17 cellular contexts compared by ENCODE assay signal in the genomic region with DNA sequence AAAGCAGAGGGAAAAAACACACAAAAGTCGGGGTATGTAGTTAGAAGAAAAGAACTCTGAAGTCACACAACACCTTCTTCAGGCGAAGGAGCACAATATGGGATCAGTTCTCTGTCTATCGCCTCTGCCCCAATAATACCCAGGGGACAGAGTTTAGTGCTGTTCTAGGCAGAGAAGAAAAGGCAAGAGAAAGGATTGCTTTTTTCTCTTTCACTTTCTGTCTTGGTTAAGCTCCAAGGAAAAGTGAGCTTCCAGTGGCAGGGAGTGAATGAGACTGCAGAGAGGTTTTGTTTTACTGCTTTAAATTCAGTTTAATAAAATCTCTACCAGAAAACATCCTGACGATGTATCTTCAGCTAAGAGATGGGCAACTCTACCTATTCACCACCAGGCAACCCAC.
DNase-seq lines count a peak whose midpoint lies in the region; ATAC-seq and TF ChIP-seq lines count a peak whose summit lies in the region.
"Had no signal": no experiment of that assay in that cellular context is flagged by ENCODE, and none has a peak within 500 bp of the region (broad histone marks: within the 10 kb centered on the region; RNA-seq: fewer than 3 reads in every experiment).

No MANE protein-coding gene starts in this region.

- no peaks in the 10 kb centered on the region; the same call in 1 of the 2 replicates for H3K9me3 ChIP-seq in MG63
- no peaks in the 10 kb centered on the region for H3K9me3 ChIP-seq in endocrine pancreas (ENCODE audit: control insufficient read depth, low read length)
- H3K9me3 ChIP-seq in neutrophil: no peaks in the 10 kb centered on the region
- H3K9me3 ChIP-seq: lower lobe of right lung had no signal

- H3K4me3 ChIP-seq in MG63 (peak overlapping the region; percentile 7; the same call in 1 of the 2 replicates), endocrine pancreas (ENCODE audit: control insufficient read depth, insufficient read depth, low read length) (peak overlapping the region; percentile 55), neutrophil (ENCODE audit: low read depth in 1 of 2, low read length in 1 of 2) (peak overlapping the region in 1 of 2 experiments; percentile 4)
- H3K4me3 ChIP-seq: lower lobe of right lung, smooth muscle cell, stomach had no signal

- no peaks in the 10 kb centered on the region for H3K36me3 ChIP-seq in MG63
- H3K36me3 ChIP-seq in endocrine pancreas (ENCODE audit: control insufficient read depth, insufficient read depth, low read length): no peaks in the 10 kb centered on the region
- H3K36me3 ChIP-seq in neutrophil: no peaks in the 10 kb centered on the region
- H3K36me3 ChIP-seq: lower lobe of right lung, stomach had no signal

- H3K4me1 ChIP-seq in endocrine pancreas (ENCODE audit: control insufficient read depth, insufficient read depth, low read length) (no peaks in the 10 kb centered on the region), neutrophil (ENCODE audit: control insufficient read depth in 1 of 2, insufficient read depth in 1 of 2, low read depth in 1 of 2, low read length in 1 of 2) (peaks cover 47 to 56% of the 10 kb centered on the region in 2 experiments)
- H3K4me1 ChIP-seq: lower lobe of right lung, stomach had no signal

- peak; percentile 21 for DNase-seq in COLO829 (ENCODE audit: low spot score)
- no peak for DNase-seq in MG63
- DNase-seq in NCI-H2081 (lab: John Stamatoyannopoulos, UW): no peak
- DNase-seq in GM10266 (ENCODE audit: extremely low spot score): no peak
- DNase-seq in COLO668 (lab: John Stamatoyannopoulos, UW; ENCODE audit: unreplicated experiment): no peak
- DNase-seq: activated CD4-positive, alpha-beta T cell treated with anti-CD3 and anti-CD28 coated beads for 36 hours; activated naive CD8-positive, alpha-beta T cell treated with anti-CD3 and anti-CD28 coated beads, Interleukin-2, amount 10 ng/mL, durations not matched to agents 7 days and 5 days; DMS53; erythroblast; lower lobe of right lung; NCI-H2029 treated with DMSO at 0.1 percent for 48 hours; stomach; T-helper 17 cell had no signal

- TF ChIP-seq CTCF in neutrophil (IDR thresholded peaks at IDR 0.05) (no peak), GM10266 (IDR thresholded peaks at IDR 0.05; ENCODE audit: control insufficient read depth, insufficient read depth, low read depth, missing control alignments) (no peak)

- no peak for ATAC-seq in GM18498 (IDR thresholded peaks at IDR 0.05; ENCODE audit: unreplicated experiment)
- ATAC-seq: activated CD4-positive, alpha-beta T cell treated with anti-CD3 and anti-CD28 coated beads for 36 hours; lower lobe of right lung; T-helper 17 cell had no signal

- peak overlapping the region; percentile 75 for H3K27ac ChIP-seq in neutrophil
- H3K27ac ChIP-seq: lower lobe of right lung, stomach had no signal

- H3K27me3 ChIP-seq in MG63: no peaks in the 10 kb centered on the region
- H3K27me3 ChIP-seq in endocrine pancreas (ENCODE audit: control insufficient read depth, insufficient read depth, low read length): no peaks in the 10 kb centered on the region
- H3K27me3 ChIP-seq in neutrophil: no peaks in the 10 kb centered on the region
- H3K27me3 ChIP-seq: stomach had no signal

- no peak overlapping the region for H3K9ac ChIP-seq in endocrine pancreas (ENCODE audit: control insufficient read depth, insufficient read depth, low read length)
